10 cellular contexts compared by ENCODE assay signal in genomic region chr4:577499-578450, GRCh38. TPM values are rescaled to one million over a fixed set of nuclear protein-coding genes. Genes with fewer than 3 reads are reported as not detected.
DNase-seq lines count a peak whose midpoint lies in the region; ATAC-seq and TF ChIP-seq lines count a peak whose summit lies in the region.
"Had no signal": no experiment of that assay in that cellular context is flagged by ENCODE, and none has a peak within 500 bp of the region (broad histone marks: within the 10 kb centered on the region; RNA-seq: fewer than 3 reads in every experiment).

No MANE protein-coding gene starts in this region.

- in situ Hi-C loops in brain microvascular endothelial cell (cut with HindIII; ENCODE audit: low pct_ligation_motif_present, low sequenced_read_pairs): no loop called here

- TF ChIP-seq EP300 in sigmoid colon (IDR thresholded peaks at IDR 0.05): no peak

- H3K27me3 Mint-ChIP-seq in activated naive CD8-positive, alpha-beta T cell treated with anti-CD3 and anti-CD28 coated beads for 36 hours: peaks cover 78% of the 10 kb centered on the region

- H3K27ac Mint-ChIP-seq in activated naive CD8-positive, alpha-beta T cell treated with anti-CD3 and anti-CD28 coated beads for 36 hours: no peak overlapping the region

- H3K4me1 ChIP-seq in sigmoid colon: peaks cover 0 to 20% (median 14%) of the 10 kb centered on the region in 4 donors

- peaks cover 3% of the 10 kb centered on the region for H3K36me3 Mint-ChIP-seq in activated naive CD8-positive, alpha-beta T cell treated with anti-CD3 and anti-CD28 coated beads for 36 hours

- H3K9me3 Mint-ChIP-seq in activated naive CD8-positive, alpha-beta T cell treated with anti-CD3 and anti-CD28 coated beads for 36 hours: peaks cover 5% of the 10 kb centered on the region

- CTCF ChIA-PET in AG04449 (lab: Yijun Ruan, JAX): no interaction called here

- DNase-seq in AG04449 (ENCODE audit: low read depth, low spot score): no peak
- peak; percentile 70 for DNase-seq in H4 (ENCODE audit: low spot score)
- peak; percentile 43 for DNase-seq in activated naive CD8-positive, alpha-beta T cell treated with anti-CD3 and anti-CD28 coated beads for 36 hours
- DNase-seq in kidney tubule cell (ENCODE audit: low spot score): peak; percentile 22
- no peak for DNase-seq in sigmoid colon
- no peak for DNase-seq in brain microvascular endothelial cell
- DNase-seq: NCI-H526 treated with DMSO at 0.1 percent for 48 hours had no signal

- no peaks in the 10 kb centered on the region for H3K9me3 ChIP-seq in sigmoid colon

- no peak for ATAC-seq in HG02973 (IDR thresholded peaks at IDR 0.05; ENCODE audit: unreplicated experiment)
- ATAC-seq in GM19035 (IDR thresholded peaks at IDR 0.05; ENCODE audit: unreplicated experiment): no peak
- ATAC-seq: GM12878 had no signal

- peaks cover 7% of the 10 kb centered on the region for H3K4me1 Mint-ChIP-seq in activated naive CD8-positive, alpha-beta T cell treated with anti-CD3 and anti-CD28 coated beads for 36 hours

- peaks cover 34 to 92% (median 58%) of the 10 kb centered on the region in 3 donors for H3K27me3 ChIP-seq in sigmoid colon
- peaks cover 57% of the 10 kb centered on the region for H3K27me3 ChIP-seq in brain microvascular endothelial cell (replicated peaks)

- TF ChIP-seq POLR2A in sigmoid colon (IDR thresholded peaks at IDR 0.05): no peak

- WGBS in sigmoid colon, 2 donors: 3 to 6% methylated on average over 52 of the region's 52 CpGs

- H3K36me3 ChIP-seq in sigmoid colon (no peaks in the 10 kb centered on the region), brain microvascular endothelial cell (replicated peaks) (no peaks in the 10 kb centered on the region)

- H3K27ac ChIP-seq in sigmoid colon (no peak overlapping the region), brain microvascular endothelial cell (no peak overlapping the region)

- TF ChIP-seq CTCF in AG04449 (IDR thresholded peaks at IDR 0.05; ENCODE audit: insufficient read depth, low read length, missing control alignments) (no peak), sigmoid colon (IDR thresholded peaks at IDR 0.05) (no peak), brain microvascular endothelial cell (IDR thresholded peaks at IDR 0.05; ENCODE audit: low read depth, low read length, missing control alignments) (no peak)

- POLR2A ChIA-PET in AG04449 (lab: Yijun Ruan, JAX): no interaction called here

- no peak overlapping the region for H3K4me3 Mint-ChIP-seq in activated naive CD8-positive, alpha-beta T cell treated with anti-CD3 and anti-CD28 coated beads for 36 hours

- intact Hi-C loops in sigmoid colon (cut with DNase I): no loop called here

- peak overlapping the region; percentile 15; the same call in 1 of the 2 replicates for H3K4me3 ChIP-seq in AG04449 (ENCODE audit: low read depth, low read length)
- no peak overlapping the region for H3K4me3 ChIP-seq in sigmoid colon
- H3K4me3 ChIP-seq in brain microvascular endothelial cell (ENCODE audit: low read depth, low read length): no peak overlapping the region
- H3K4me3 ChIP-seq: GM12878 had no signal

RNA-seq across cellular contexts. Expression of gene TMEM271, which starts 1.7 kb away (rescaled TPM):
- 0.08 TPM in 1 of 2 replicates, not detected in the other for total RNA-seq in H4 (2014; rRNA removed; shearing (Covaris generic))
- total RNA-seq in activated naive CD8-positive, alpha-beta T cell treated with anti-CD3 and anti-CD28 coated beads for 36 hours: not detected
- total RNA-seq in sigmoid colon: under 1 TPM in 2 of 4 donors, not detected in 2; 0.36 to 0.41 TPM
- under 1 TPM in 1 of 3 donors, not detected in 2; 0.06 TPM for polyA plus RNA-seq in sigmoid colon
- total RNA-seq: GM12878 had no signal
- polyA plus RNA-seq: GM12878 had no signal

RNA-seq across cellular contexts. Expression of gene PDE6B, which starts 47.6 kb away (rescaled TPM):
- total RNA-seq in H4 (2014; rRNA removed; shearing (Covaris generic)): 1.9 TPM in 1 of 2 replicates, not detected in the other
- 10 to 100 TPM; 12.6 to 13.9 TPM for total RNA-seq in activated naive CD8-positive, alpha-beta T cell treated with anti-CD3 and anti-CD28 coated beads for 36 hours
- total RNA-seq in sigmoid colon: 1 to 10 TPM in 2 of 4 donors, under 1 TPM in 1, not detected in 1; 0.41 to 5.4 (median 2.6) TPM
- polyA plus RNA-seq in sigmoid colon: 1 to 10 TPM in 1 of 3 donors, under 1 TPM in 2; under 0.01 to 4.1 (median 0.46) TPM

Comparison
In these comparisons a context has a peak if more than half of its experiments do, and no peak if none do; other contexts are left out.
1. DNase-seq: peak in H4 (single experiment), activated naive CD8-positive, alpha-beta T cell treated with anti-CD3 and anti-CD28 coated beads for 36 hours (single experiment) and kidney tubule cell (single experiment); none in AG04449 (single experiment), sigmoid colon (single experiment) and brain microvascular endothelial cell (single experiment).